Comparison of ENCODE assay signal across 3 cellular contexts in genomic region chr3:62178032-62178431, GRCh38.
"Had no signal": no experiment of that assay in that cellular context is flagged by ENCODE, and none has a peak within 500 bp of the region (broad histone marks: within the 10 kb centered on the region; RNA-seq: fewer than 3 reads in every experiment).

No MANE protein-coding gene starts in this region.

- DNase-seq: GDM1, GF-D8 had no signal

- H3K4me3 ChIP-seq: GM12878 had no signal
